ENCODE assay signal across 1 cellular context in genomic region chr11:122773781-122774266, GRCh38.
TF ChIP-seq lines count a peak whose summit lies in the region.

No MANE protein-coding gene starts in this region.

TF ChIP-seq in A549, 52 proteins besides CTCF, POLR2A, EP300 and RAD21:
- TF ChIP-seq E2F6 (IDR thresholded peaks at IDR 0.05; ENCODE audit: borderline replicate concordance, low read depth) (no peak), ZFP36 (IDR thresholded peaks at IDR 0.05; ENCODE audit: borderline replicate concordance, partially characterized antibody) (no peak), HOXA7 (CRISPR knock-in tag; IDR thresholded peaks at IDR 0.05) (no peak), CBX8 (IDR thresholded peaks at IDR 0.05) (no peak)
